ENCODE assay signal across 19 cellular contexts in genomic region chr7:130150587-130150986, GRCh38. TPM values are rescaled to one million over a fixed set of nuclear protein-coding genes. Genes with fewer than 3 reads are reported as not detected.
DNase-seq lines count a peak whose midpoint lies in the region; ATAC-seq, FAIRE-seq and TF ChIP-seq lines count a peak whose summit lies in the region.
"Had no signal": no experiment of that assay in that cellular context is flagged by ENCODE, and none has a peak within 500 bp of the region (broad histone marks: within the 10 kb centered on the region; RNA-seq: fewer than 3 reads in every experiment).

No MANE protein-coding gene starts in this region.

- no peak overlapping the region for H3K23ac ChIP-seq in H1 (ENCODE audit: insufficient read length)

- no peak overlapping the region for H2BK12ac ChIP-seq in H1 (ENCODE audit: low read depth, low read length)

- H2BK120ac ChIP-seq in H1 (replicated peaks; ENCODE audit: low read depth, low read length) = no peak overlapping the region

- H3K9me3 Mint-ChIP-seq in activated CD8-positive, alpha-beta memory T cell treated with anti-CD3 and anti-CD28 coated beads, Interleukin-2, amount 10 ng/mL, durations not matched to agents 7 days and 5 days (ENCODE audit: low read depth) = no peaks in the 10 kb centered on the region

- H4K20me1 ChIP-seq in H1 (replicated peaks in 1 of 2; ENCODE audit: control insufficient read depth in 1 of 2, insufficient read depth in 2 of 2, low read length in 2 of 2) = peaks cover 0 to 11% of the 10 kb centered on the region in 2 experiments

- no peak overlapping the region for H2BK5ac ChIP-seq in H1 (ENCODE audit: low read depth, low read length)

- intact Hi-C loops in spleen (cut with DNase I; ENCODE audit: low total_unique reads) = no loop called here

- H3K14ac ChIP-seq in H1 (ENCODE audit: insufficient read length) = no peak overlapping the region

- H4K5ac ChIP-seq in H1 (ENCODE audit: insufficient read length, low read depth, low read length) = no peak overlapping the region

- H3K4me3 Mint-ChIP-seq in activated CD8-positive, alpha-beta memory T cell treated with anti-CD3 and anti-CD28 coated beads, Interleukin-2, amount 10 ng/mL, durations not matched to agents 7 days and 5 days = no peak overlapping the region
- H3K4me3 Mint-ChIP-seq: neural crest cell had no signal

- H2AFZ ChIP-seq in H1 (ENCODE audit: low read length) = no peak overlapping the region

- no peak overlapping the region for H2BK20ac ChIP-seq in H1 (ENCODE audit: low read length)

- H3K4me1 Mint-ChIP-seq in activated CD8-positive, alpha-beta memory T cell treated with anti-CD3 and anti-CD28 coated beads, Interleukin-2, amount 10 ng/mL, durations not matched to agents 7 days and 5 days = no peaks in the 10 kb centered on the region

- H3K9ac ChIP-seq in H1 (replicated peaks in 1 of 4; ENCODE audit: extremely low read depth in 1 of 4, low read depth in 3 of 4, low read length in 3 of 4) = no peak overlapping the region

- H3K18ac ChIP-seq in H1 (ENCODE audit: extremely low read depth, low read length) = no peak overlapping the region

- POLR2A ChIA-PET in HEK293 (lab: Yijun Ruan, JAX) (no interaction called here), H1 (lab: Charles Lee; ENCODE audit: partially characterized antibody) (interaction anchor here (1.5 kb wide), 1 partner anchor 55 kb away, joined by 4 read pairs; the partner anchor contains the start of gene TMEM209)

- H3K27ac ChIP-seq in HEK293 (ENCODE audit: extremely low read depth, low read depth, low read length) (no peak overlapping the region), H1 (ENCODE audit: low read depth, low read length) (no peak overlapping the region), spleen (peak overlapping the region in 7 of 8 donors; percentile 9 to 83 (median 64))
- H3K27ac ChIP-seq: ascending aorta, HL-60 had no signal

- CTCF ChIA-PET in activated CD8-positive, alpha-beta memory T cell treated with anti-CD3 and anti-CD28 coated beads, Interleukin-2, amount 10 ng/mL, durations not matched to agents 7 days and 5 days (lab: Charles Lee) = no interaction called here
- CTCF ChIA-PET in HEK293 (lab: Yijun Ruan, JAX) = interaction anchor here (0.7 kb wide), 1 partner anchor 107 kb away, joined by 3 read pairs; no protein-coding TSS in a partner anchor
- CTCF ChIA-PET in H1 (lab: Charles Lee; ENCODE audit: partially characterized antibody) = interaction anchor here (1.1 to 1.3 kb wide), 2 partner anchors 67 to 88 kb away, joined by 3 to 6 read pairs; no protein-coding TSS in a partner anchor

- FAIRE-seq in H1 (lab: Jason Lieb, UNC) = no peak

- H3K27me3 Mint-ChIP-seq in activated CD8-positive, alpha-beta memory T cell treated with anti-CD3 and anti-CD28 coated beads, Interleukin-2, amount 10 ng/mL, durations not matched to agents 7 days and 5 days = peaks cover 7% of the 10 kb centered on the region

- H2AK5ac ChIP-seq in H1 (ENCODE audit: low read depth, low read length) = no peak overlapping the region

- no peak for ATAC-seq in activated CD8-positive, alpha-beta memory T cell treated with anti-CD3 and anti-CD28 coated beads, Interleukin-2, amount 10 ng/mL, durations not matched to agents 7 days and 5 days
- ATAC-seq in HG02938 (IDR thresholded peaks at IDR 0.05; ENCODE audit: unreplicated experiment) = no peak
- no peak for ATAC-seq in GM18867 (IDR thresholded peaks at IDR 0.05; ENCODE audit: unreplicated experiment)

- H3K4ac ChIP-seq in H1 (replicated peaks; ENCODE audit: insufficient read length, low read depth, low read length) = no peak overlapping the region

- TF ChIP-seq CTCF in HEK293 (tag by site-specific recombination; IDR thresholded peaks at IDR 0.05) (no peak), H1 (IDR thresholded peaks at IDR 0.05; ENCODE audit: control extremely low read depth in 1 of 3, insufficient read depth in 1 of 3, low read depth in 1 of 3, low read length in 3 of 3) (no peak), spleen (IDR thresholded peaks at IDR 0.05 in 8 of 11, conservative IDR thresholded peaks at IDR 0.05 in 3 of 11) (peak in 1 of 11 experiments; percentile 6)

- H3K4me1 ChIP-seq in HEK293 (ENCODE audit: control insufficient read depth, insufficient read depth, low read length) = no peaks in the 10 kb centered on the region
- peaks cover 0 to 4% (median under 1%) of the 10 kb centered on the region in 4 experiments; a peak in 4 of 7 replicates for H3K4me1 ChIP-seq in H1 (replicated peaks in 1 of 4; ENCODE audit: control insufficient read depth in 3 of 4, insufficient read depth in 4 of 4, low read length in 3 of 4)
- peaks cover 0 to 63% (median 23%) of the 10 kb centered on the region in 6 donors for H3K4me1 ChIP-seq in spleen
- H3K4me1 ChIP-seq: ascending aorta had no signal

- H3K36me3 ChIP-seq in HEK293 (ENCODE audit: control insufficient read depth in 2 of 2, insufficient read depth in 1 of 2, low read length in 2 of 2) (no peaks in the 10 kb centered on the region), H1 (ENCODE audit: control insufficient read depth in 2 of 4, insufficient read depth in 4 of 4, low read length in 3 of 4) (no peaks in the 10 kb centered on the region; a peak in 1 of 8 replicates), spleen (no peaks in the 10 kb centered on the region)
- H3K36me3 ChIP-seq: ascending aorta had no signal

- H3K27me3 ChIP-seq in H1 (replicated peaks in 1 of 4; ENCODE audit: control insufficient read depth in 3 of 4, extremely low read depth in 1 of 4, insufficient read depth in 3 of 4, low read length in 3 of 4) = no peaks in the 10 kb centered on the region; a peak in 1 of 7 replicates
- H3K27me3 ChIP-seq in spleen (replicated peaks in 1 of 7) = no peaks in the 10 kb centered on the region
- H3K27me3 ChIP-seq: ascending aorta had no signal

- H3K27ac Mint-ChIP-seq in activated CD8-positive, alpha-beta memory T cell treated with anti-CD3 and anti-CD28 coated beads, Interleukin-2, amount 10 ng/mL, durations not matched to agents 7 days and 5 days = peak overlapping the region; percentile 62

- peaks cover 2% of the 10 kb centered on the region for H3K36me3 Mint-ChIP-seq in activated CD8-positive, alpha-beta memory T cell treated with anti-CD3 and anti-CD28 coated beads, Interleukin-2, amount 10 ng/mL, durations not matched to agents 7 days and 5 days

- H3K79me1 ChIP-seq in H1 (ENCODE audit: low read depth, low read length) = no peaks in the 10 kb centered on the region

- TF ChIP-seq EP300 in H1 (IDR thresholded peaks at IDR 0.05; ENCODE audit: borderline replicate concordance in 1 of 2, low read depth in 2 of 2, low read length in 2 of 2) = no peak

- DNase-seq in activated CD8-positive, alpha-beta memory T cell treated with anti-CD3 and anti-CD28 coated beads, Interleukin-2, amount 10 ng/mL, durations not matched to agents 7 days and 5 days = no peak
- no peak for DNase-seq in activated CD8-positive, alpha-beta memory T cell treated with anti-CD3 and anti-CD28 coated beads, Interleukin-2, amount 50 U/mL, for 48 hours
- DNase-seq in H1 (ENCODE audit: low read depth in 1 of 2, low spot score in 2 of 2) (peak in 1 of 2 experiments; percentile 54), spleen (peak; percentile 77), cerebellar cortex (ENCODE audit: low spot score) (no peak)
- DNase-seq: activated gamma-delta T cell, COR-L47, NCI-H1092 treated with DMSO at 0.1 percent for 48 hours, SW 1271 had no signal

- no peak overlapping the region for H2BK15ac ChIP-seq in H1 (ENCODE audit: low read length)

- no peak overlapping the region; the same call in 1 of the 2 replicates for H4K8ac ChIP-seq in H1 (ENCODE audit: extremely low read depth, insufficient read depth, low read length)

- no peak for TF ChIP-seq RAD21 in H1 (IDR thresholded peaks at IDR 0.05 in 1 of 2, conservative IDR thresholded peaks at IDR 0.05 in 1 of 2; ENCODE audit: low read depth in 2 of 2, low read length in 2 of 2)

- 82% methylated on average over 9 of the region's 11 CpGs; no CpG with 5 or more reads in 1 of the 2 experiments for WGBS in H1 (ENCODE audit: extremely low coverage in 1 of 2, insufficient coverage in 1 of 2, insufficient read length in 1 of 2, insufficient replicate concordance in 2 of 2, low coverage in 1 of 2, low lambda C conversion rate in 2 of 2, missing lambda C conversion rate in 1 of 2), 2 experiments
- WGBS in spleen, 5 donors = 50 to 81% (median 77%) methylated on average over 9 to 11 of the region's 11 CpGs

- TF ChIP-seq POLR2A in H1 (IDR thresholded peaks at IDR 0.05; ENCODE audit: control extremely low read depth in 1 of 2, low read depth in 2 of 2, low read length in 2 of 2) = no peak
- TF ChIP-seq POLR2A in spleen (IDR thresholded peaks at IDR 0.05) = no peak

- H3K9me3 ChIP-seq in HEK293 (ENCODE audit: control insufficient read depth, insufficient read depth, low read depth, low read length) (no peaks in the 10 kb centered on the region), H1 (ENCODE audit: insufficient read depth in 2 of 2, low read depth in 1 of 2, low read length in 1 of 2) (no peaks in the 10 kb centered on the region), spleen (peaks cover 0 to 1% (median 0%) of the 10 kb centered on the region in 8 donors)
- H3K9me3 ChIP-seq: ascending aorta had no signal

- H3K79me2 ChIP-seq in H1 (ENCODE audit: control insufficient read depth in 1 of 2, insufficient read depth in 2 of 2, low read length in 2 of 2) = no peaks in the 10 kb centered on the region

- no peak overlapping the region for H3K4me2 ChIP-seq in H1 (ENCODE audit: insufficient read depth in 1 of 2, low read depth in 2 of 2, low read length in 2 of 2)

- no peak overlapping the region for H3K56ac ChIP-seq in H1 (replicated peaks; ENCODE audit: insufficient read length, low read depth, low read length)

- no peak overlapping the region for H3K4me3 ChIP-seq in HEK293 (ENCODE audit: low read depth, low read length)
- H3K4me3 ChIP-seq in H1 (ENCODE audit: extremely low read depth in 1 of 4, insufficient read depth in 2 of 4, low read depth in 3 of 4, low read length in 4 of 4) = no peak overlapping the region
- H3K4me3 ChIP-seq in spleen = no peak overlapping the region
- H3K4me3 ChIP-seq: ascending aorta had no signal

- no peak overlapping the region for H4K91ac ChIP-seq in H1 (replicated peaks; ENCODE audit: insufficient read length, low read length)

- H3K23me2 ChIP-seq in H1 (ENCODE audit: low read depth, low read length) = peaks cover 12% of the 10 kb centered on the region; the same call in 1 of the 2 replicates

RNA-seq across cellular contexts. Expression of gene TMEM209, which starts 54.6 kb away (rescaled TPM):
- total RNA-seq in activated CD8-positive, alpha-beta memory T cell treated with anti-CD3 and anti-CD28 coated beads, Interleukin-2, amount 10 ng/mL, durations not matched to agents 7 days and 5 days = 10 to 100 TPM; 39.5 to 44.5 TPM
- total RNA-seq in H1 (2021; fragmentation: NEBNext Ultra II Directional; extraction: Animal tissue kit (Norgen Biotek cat#: 25700)) = 25.6 and 28.5 TPM in 2 replicates
- 23.5 and 30.5 TPM in 2 replicates for polyA plus RNA-seq in H1 (2011; rRNA removed)
- 19.5 TPM for polyA plus RNA-seq in H1 (2011; cell fraction: cytosol; rRNA removed)
- polyA plus RNA-seq in H1 (2011; cell fraction: nucleus; rRNA removed) = 17.3 TPM
- 15.2 to 24.1 TPM (median 20.1 TPM) in 4 replicates for polyA plus RNA-seq in H1 (2012, experiment 1 of 2)
- 2.5 TPM for polyA plus RNA-seq in H1 (2012, experiment 2 of 2)
- polyA plus RNA-seq in H1 (2013, experiment 1 of 2) = 46.3 TPM
- polyA plus RNA-seq in H1 (2013, experiment 2 of 2) = 53.9 TPM
- polyA minus RNA-seq in H1 (2011; rRNA and poly(A)+ RNA removed) = 85.0 and 90.6 TPM in 2 replicates
- polyA minus RNA-seq in H1 (2011; cell fraction: cytosol; rRNA and poly(A)+ RNA removed) = 24.1 TPM
- polyA minus RNA-seq in H1 (2011; cell fraction: nucleus; rRNA and poly(A)+ RNA removed) = 33.1 TPM
- 10 to 100 TPM; 15.5 to 25.4 (median 19.1) TPM for total RNA-seq in spleen
- 1 to 10 TPM; 5.9 to 9.0 (median 8.1) TPM for polyA plus RNA-seq in spleen

RNA-seq across cellular contexts. Expression of gene SSMEM1, which starts 57.1 kb away (rescaled TPM):
- total RNA-seq in activated CD8-positive, alpha-beta memory T cell treated with anti-CD3 and anti-CD28 coated beads, Interleukin-2, amount 10 ng/mL, durations not matched to agents 7 days and 5 days = not detected
- not detected in 2 replicates for total RNA-seq in H1 (2021; fragmentation: NEBNext Ultra II Directional; extraction: Animal tissue kit (Norgen Biotek cat#: 25700))
- not detected in 2 replicates for polyA plus RNA-seq in H1 (2011; rRNA removed)
- polyA plus RNA-seq in H1 (2011; cell fraction: cytosol; rRNA removed) = not detected
- not detected for polyA plus RNA-seq in H1 (2011; cell fraction: nucleus; rRNA removed)
- not detected in 4 replicates for polyA plus RNA-seq in H1 (2012, experiment 1 of 2)
- not detected for polyA plus RNA-seq in H1 (2012, experiment 2 of 2)
- not detected for polyA plus RNA-seq in H1 (2013, experiment 1 of 2)
- not detected for polyA plus RNA-seq in H1 (2013, experiment 2 of 2)
- not detected in 2 replicates for polyA minus RNA-seq in H1 (2011; rRNA and poly(A)+ RNA removed)
- not detected for polyA minus RNA-seq in H1 (2011; cell fraction: cytosol; rRNA and poly(A)+ RNA removed)
- polyA minus RNA-seq in H1 (2011; cell fraction: nucleus; rRNA and poly(A)+ RNA removed) = not detected
- total RNA-seq in spleen = not detected
- polyA plus RNA-seq in spleen = not detected
- total RNA-seq: ascending aorta, lung microvascular endothelial cell, neural crest cell, RPMI7951, subcutaneous adipose tissue had no signal
- polyA plus RNA-seq: AG04450 had no signal

Comparison
In these comparisons a context has a peak if more than half of its experiments do, and no peak if none do; other contexts are left out.
1. H3K27ac ChIP-seq: peak in spleen (7 of 8); none in HEK293 (single experiment) and H1 (single experiment).